ENCODE assay signal across 8 cellular contexts in the genomic region with DNA sequence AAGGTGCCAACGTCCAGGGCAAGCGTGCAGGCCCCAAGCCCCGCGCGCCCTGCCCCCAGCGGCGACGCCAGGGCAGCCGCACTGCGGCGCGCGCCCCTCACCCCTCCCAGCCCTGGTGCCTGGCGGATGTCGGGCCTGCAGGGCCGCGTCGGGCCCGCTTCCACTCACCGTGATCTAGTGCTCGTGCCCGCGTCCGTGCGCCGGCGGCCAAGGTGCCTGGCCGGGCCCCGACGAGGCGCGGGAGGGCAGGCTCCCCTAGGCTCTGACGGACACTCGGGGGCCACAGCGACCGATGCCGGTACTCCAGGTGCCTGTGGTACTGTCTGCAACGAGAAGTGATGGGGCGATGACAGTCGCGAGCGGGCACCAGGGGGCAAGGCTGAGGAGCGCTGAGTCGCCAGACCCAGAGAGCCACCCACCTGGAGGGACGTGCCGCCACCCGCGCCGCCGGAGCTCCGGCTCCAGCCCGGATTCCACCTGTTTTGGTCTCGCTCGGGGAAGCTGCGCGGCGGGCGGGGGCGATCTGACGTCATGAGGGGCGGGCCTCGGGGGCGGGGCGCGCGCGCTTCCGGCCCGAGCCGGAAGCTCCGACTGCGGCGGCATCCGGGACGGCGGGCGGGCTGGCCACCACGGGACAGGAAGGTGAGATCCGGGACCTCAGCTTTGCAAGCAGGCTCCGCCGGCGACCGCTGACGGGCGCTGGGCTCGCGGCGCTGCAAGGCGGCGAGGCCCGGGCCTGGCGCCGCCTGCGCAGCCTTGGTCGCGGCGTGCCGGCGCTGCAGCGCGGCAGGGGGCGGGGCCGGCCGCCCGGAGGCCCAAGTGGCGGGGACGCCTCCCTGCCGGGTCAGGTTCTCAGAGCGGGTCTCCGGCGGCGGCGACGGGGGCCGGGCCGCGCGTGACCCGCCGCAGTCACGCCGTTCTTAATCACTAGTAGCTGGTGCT.
DNase-seq lines count a peak whose midpoint lies in the region; ATAC-seq and TF ChIP-seq lines count a peak whose summit lies in the region.

A gene with protein sequence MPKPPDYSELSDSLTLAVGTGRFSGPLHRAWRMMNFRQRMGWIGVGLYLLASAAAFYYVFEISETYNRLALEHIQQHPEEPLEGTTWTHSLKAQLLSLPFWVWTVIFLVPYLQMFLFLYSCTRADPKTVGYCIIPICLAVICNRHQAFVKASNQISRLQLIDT (plus strand): TSS at position 927 of the 942 bp plus-strand sequence. CDS start 89 bp downstream, outside the sequence.
A gene with protein sequence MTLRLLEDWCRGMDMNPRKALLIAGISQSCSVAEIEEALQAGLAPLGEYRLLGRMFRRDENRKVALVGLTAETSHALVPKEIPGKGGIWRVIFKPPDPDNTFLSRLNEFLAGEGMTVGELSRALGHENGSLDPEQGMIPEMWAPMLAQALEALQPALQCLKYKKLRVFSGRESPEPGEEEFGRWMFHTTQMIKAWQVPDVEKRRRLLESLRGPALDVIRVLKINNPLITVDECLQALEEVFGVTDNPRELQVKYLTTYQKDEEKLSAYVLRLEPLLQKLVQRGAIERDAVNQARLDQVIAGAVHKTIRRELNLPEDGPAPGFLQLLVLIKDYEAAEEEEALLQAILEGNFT (minus strand): TSS at position 507 of the 942 bp plus-strand sequence. CDS start 655 bp downstream, outside the sequence.

- peaks cover 13 to 20% of the 10 kb centered on the region in 2 donors for H3K4me1 ChIP-seq in mucosa of rectum (ENCODE audit: control insufficient read depth in 2 of 2, insufficient read depth in 2 of 2, low read length in 2 of 2)

- peak within 1 kb of the TSS; percentile 87 to 94 for H3K9ac ChIP-seq in mucosa of rectum (ENCODE audit: low read depth in 1 of 2, low read length in 2 of 2)

- peak within 1 kb of the TSS; percentile 90 for H3K4me3 ChIP-seq in epithelial cell of esophagus (ENCODE audit: low read length)
- peak within 1 kb of the TSS; percentile 76 to 91 for H3K4me3 ChIP-seq in mucosa of rectum (ENCODE audit: low read length in 2 of 2)

- H3K36me3 ChIP-seq in mucosa of rectum (ENCODE audit: control insufficient read depth in 2 of 2, insufficient read depth in 2 of 2, low read length in 2 of 2), result peaks cover 11 to 17% of the 10 kb centered on the region in 2 donors

- ATAC-seq in GM19438 (IDR thresholded peaks at IDR 0.05; ENCODE audit: low read depth, unreplicated experiment), result peak; percentile 84
- peak; percentile 88 for ATAC-seq in HG03571 (IDR thresholded peaks at IDR 0.05; ENCODE audit: unreplicated experiment)

- H3K9me3 ChIP-seq in mucosa of rectum (ENCODE audit: control insufficient read depth in 2 of 2, low read length in 2 of 2), result no peaks in the 10 kb centered on the region

- DNase-seq in COR-L47 (lab: John Stamatoyannopoulos, UW) (peak; percentile 93), NOMO-1 treated with dmso at 0.1 percent for 144 hours (lab: John Stamatoyannopoulos, UW; ENCODE audit: unreplicated experiment) (peak; percentile 75), epithelial cell of esophagus (ENCODE audit: low read depth) (peak; percentile 90)
- DNase-seq in activated CD8-positive, alpha-beta memory T cell treated with anti-CD3 and anti-CD28 coated beads, Interleukin-2, amount 50 U/mL, for 4 hours, result peak; percentile 86
- peak; percentile 90 for DNase-seq in stimulated activated CD8-positive, alpha-beta memory T cell treated with anti-CD3 and anti-CD28 coated beads, Interleukin-4, amount 100 ng/mL, for 48 hours

- H3K27ac ChIP-seq in mucosa of rectum (ENCODE audit: low read depth in 2 of 2, low read length in 2 of 2), result peak within 1 kb of the TSS; percentile 91 to 98

- no peaks in the 10 kb centered on the region for H3K27me3 ChIP-seq in mucosa of rectum (ENCODE audit: control insufficient read depth in 2 of 2, insufficient read depth in 2 of 2, low read length in 2 of 2)

- TF ChIP-seq CTCF in epithelial cell of esophagus (IDR thresholded peaks at IDR 0.05; ENCODE audit: insufficient read depth, low read depth, low read length, missing control alignments), result no peak

Comparison
In these comparisons a context has a peak if more than half of its experiments do, and no peak if none do; other contexts are left out.
1. Peak in every context shown above with its lines: DNase-seq, ATAC-seq, H3K4me3 ChIP-seq and H3K27ac ChIP-seq.